In the genomic region with DNA sequence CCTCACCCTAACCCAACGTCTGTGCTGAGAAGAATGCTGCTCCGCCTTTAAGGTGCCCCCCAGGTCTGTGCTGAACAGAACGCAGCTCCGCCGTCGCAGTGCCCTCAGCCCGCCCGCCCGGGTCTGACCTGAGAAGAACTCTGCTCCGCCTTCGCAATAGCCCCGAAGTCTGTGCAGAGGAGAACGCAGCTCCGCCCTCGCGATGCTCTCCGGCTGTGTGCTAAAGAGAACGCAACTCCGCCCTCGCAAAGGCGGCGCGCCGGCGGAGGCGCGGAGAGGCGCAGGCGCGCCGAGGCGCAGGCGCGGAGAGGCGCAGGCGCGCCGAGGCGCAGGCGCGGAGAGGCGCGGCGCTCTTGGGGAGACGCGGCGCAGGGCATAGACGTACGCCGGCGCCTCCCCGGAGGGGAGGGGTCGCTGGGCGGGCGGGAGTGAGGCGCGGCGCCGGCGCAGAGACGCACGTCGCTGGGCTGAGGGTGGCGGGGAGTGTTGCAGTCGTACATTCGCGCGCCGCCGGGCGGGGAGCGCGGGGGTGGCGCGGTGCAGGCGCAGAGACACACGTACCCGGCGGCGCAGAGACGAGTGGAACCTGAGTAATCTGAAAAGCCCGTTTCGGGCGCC, we compare ENCODE assay signal across 8 cellular contexts. TPM values are rescaled to one million over a fixed set of nuclear protein-coding genes. Genes with fewer than 3 reads are reported as not detected.
DNase-seq lines count a peak whose midpoint lies in the region; ATAC-seq and TF ChIP-seq lines count a peak whose summit lies in the region.
"Not testable (repeated sequence)": the region's sequence is repeated elsewhere in the genome, so short reads cannot be mapped to it uniquely, and the experiment has no call there.

No MANE protein-coding gene starts in this region.

- H3K36me3 ChIP-seq in ACC112 (ENCODE audit: insufficient read depth, low read length), result not testable (repeated sequence)

- not testable (repeated sequence) for H3K36me3 Mint-ChIP-seq in activated T-helper 2 cell treated with anti-CD3 and anti-CD28 coated beads, Interferon-gamma antibody, Interleukin-2, Interleukin-4, amounts not matched to agents 10 μg/mL and 5 μg/mL and 100 μg/mL, durations not matched to agents 14 hours and 24 hours and 36 hours (ENCODE audit: low read depth)

- peak overlapping the region; percentile 93 for H3K27ac Mint-ChIP-seq in activated T-helper 2 cell treated with anti-CD3 and anti-CD28 coated beads, Interferon-gamma antibody, Interleukin-2, Interleukin-4, amounts not matched to agents 10 μg/mL and 5 μg/mL and 100 μg/mL, durations not matched to agents 14 hours and 24 hours and 36 hours

- peak; percentile 79 for TF ChIP-seq POLR2A in erythroblast (IDR thresholded peaks at IDR 0.05; ENCODE audit: low read length)

- not testable (repeated sequence) for H3K4me1 ChIP-seq in ACC112 (ENCODE audit: control insufficient read depth, insufficient read depth, low read length, unreplicated experiment)

- peak overlapping the region; percentile 78 for H3K4me3 ChIP-seq in ACC112 (ENCODE audit: low read depth, low read length)

- not testable (repeated sequence) for H3K4me1 Mint-ChIP-seq in activated T-helper 2 cell treated with anti-CD3 and anti-CD28 coated beads, Interferon-gamma antibody, Interleukin-2, Interleukin-4, amounts not matched to agents 10 μg/mL and 5 μg/mL and 100 μg/mL, durations not matched to agents 14 hours and 24 hours and 36 hours (ENCODE audit: low read depth)

- H2AFZ ChIP-seq in ACC112 (ENCODE audit: low read length, unreplicated experiment), result peak overlapping the region; percentile 38

- intact Hi-C loops in activated T-helper 2 cell treated with anti-CD3 and anti-CD28 coated beads, Interferon-gamma antibody, Interleukin-2, Interleukin-4, amounts not matched to agents 10 μg/mL and 5 μg/mL and 100 μg/mL, durations not matched to agents 14 hours and 24 hours and 36 hours (cut with micrococcal nuclease), result loop anchor here (2.0 to 10.0 kb wide), 3 partner anchors 99 to 281 kb away; partner anchors contain the start of gene SLC35F5

- not testable (repeated sequence) for H3K79me2 ChIP-seq in ACC112 (ENCODE audit: control insufficient read depth, insufficient read depth, low read length, unreplicated experiment)

- peak overlapping the region; percentile 85 for H3K4me3 Mint-ChIP-seq in activated T-helper 2 cell treated with anti-CD3 and anti-CD28 coated beads, Interferon-gamma antibody, Interleukin-2, Interleukin-4, amounts not matched to agents 10 μg/mL and 5 μg/mL and 100 μg/mL, durations not matched to agents 14 hours and 24 hours and 36 hours (ENCODE audit: low read depth)

- not testable (repeated sequence) for H3K27me3 Mint-ChIP-seq in activated T-helper 2 cell treated with anti-CD3 and anti-CD28 coated beads, Interferon-gamma antibody, Interleukin-2, Interleukin-4, amounts not matched to agents 10 μg/mL and 5 μg/mL and 100 μg/mL, durations not matched to agents 14 hours and 24 hours and 36 hours (ENCODE audit: low read depth)

- peak; percentile 99 for ATAC-seq in GM18907 (IDR thresholded peaks at IDR 0.05; ENCODE audit: unreplicated experiment)
- peak; percentile 86 for ATAC-seq in HG03039 (IDR thresholded peaks at IDR 0.05; ENCODE audit: unreplicated experiment)

- peak; percentile 87 for DNase-seq in RKO (ENCODE audit: low spot score)
- peak; percentile 75 for DNase-seq in activated T-helper 2 cell treated with anti-CD3 and anti-CD28 coated beads, Interferon-gamma antibody, Interleukin-2, Interleukin-4, amounts not matched to agents 10 μg/mL and 5 μg/mL and 100 μg/mL, durations not matched to agents 14 hours and 24 hours and 36 hours (ENCODE audit: low spot score)
- not testable (repeated sequence) for DNase-seq in erythroblast (lab: John Stamatoyannopoulos, UW)
- peak; percentile 84 to 97 for DNase-seq in lung microvascular endothelial cell (ENCODE audit: low read depth in 2 of 2)
- peak; percentile 81 for DNase-seq in stimulated activated CD4-positive, alpha-beta T cell treated with anti-CD3 and anti-CD28 coated beads, Interleukin-15, amount 100 ng/mL, for 48 hours (ENCODE audit: low read depth in 2 of 2)

- peak overlapping the region; percentile 67 for H3K27ac ChIP-seq in ACC112 (ENCODE audit: low read depth, low read length)

- not testable (repeated sequence) for H3K27me3 ChIP-seq in ACC112 (ENCODE audit: insufficient read depth, low read length)

- not testable (repeated sequence) for H3K9me3 Mint-ChIP-seq in activated T-helper 2 cell treated with anti-CD3 and anti-CD28 coated beads, Interferon-gamma antibody, Interleukin-2, Interleukin-4, amounts not matched to agents 10 μg/mL and 5 μg/mL and 100 μg/mL, durations not matched to agents 14 hours and 24 hours and 36 hours

RNA-seq across cellular contexts. Expression of gene RABL2A, which starts 23.5 kb away (rescaled TPM):
- total RNA-seq in activated T-helper 2 cell treated with anti-CD3 and anti-CD28 coated beads, Interferon-gamma antibody, Interleukin-2, Interleukin-4, amounts not matched to agents 10 μg/mL and 5 μg/mL and 100 μg/mL, durations not matched to agents 14 hours and 24 hours and 36 hours, result 25.3 and 27.0 TPM in 2 replicates
- total RNA-seq in lung microvascular endothelial cell, result 2.4 and 4.8 TPM in 2 replicates
